15 cellular contexts compared by ENCODE assay signal in genomic region chr17:20558096-20558495, GRCh38. TPM values are rescaled to one million over a fixed set of nuclear protein-coding genes. Genes with fewer than 3 reads are reported as not detected.
"Had no signal": no experiment of that assay in that cellular context is flagged by ENCODE, and none has a peak within 500 bp of the region (broad histone marks: within the 10 kb centered on the region; RNA-seq: fewer than 3 reads in every experiment).

No MANE protein-coding gene starts in this region.

RNA-seq across cellular contexts. Expression of gene CDRT15L2, which starts 21.4 kb away (rescaled TPM):
- total RNA-seq: activated B cell treated with CpG ODN at 0.5 μM for 24 hours; activated CD4-positive, alpha-beta memory T cell treated with anti-CD3 and anti-CD28 coated beads for 36 hours; activated CD4-positive, alpha-beta memory T cell treated with anti-CD3 and anti-CD28 coated beads, Interleukin-2, amount 10 ng/mL, durations not matched to agents 7 days and 5 days; activated CD4-positive, alpha-beta T cell treated with anti-CD3 and anti-CD28 coated beads for 36 hours; activated CD4-positive, alpha-beta T cell treated with anti-CD3 and anti-CD28 coated beads, Interleukin-2, amount 10 ng/mL, durations not matched to agents 24 days and 14 days; activated CD4-positive, alpha-beta T cell treated with anti-CD3 and anti-CD28 coated beads, Interleukin-2, amount 10 ng/mL, durations not matched to agents 7 days and 5 days; activated CD8-positive, alpha-beta memory T cell treated with anti-CD3 and anti-CD28 coated beads for 36 hours; activated CD8-positive, alpha-beta memory T cell treated with anti-CD3 and anti-CD28 coated beads, Interleukin-2, amount 10 ng/mL, durations not matched to agents 7 days and 5 days; activated CD8-positive, alpha-beta T cell treated with anti-CD3 and anti-CD28 coated beads for 36 hours; activated CD8-positive, alpha-beta T cell treated with anti-CD3 and anti-CD28 coated beads, Interleukin-2, amount 10 ng/mL, durations not matched to agents 7 days and 5 days; T-cell; T-helper 1 cell treated with Interleukin-12 subunit alpha and Interleukin-12 subunit beta and Interleukin-4 antibody, amounts not matched to agents 30 ng/mL and 1 ng/mL, for 36 hours; T-helper 17 cell; T-helper 2 cell treated with Interferon-gamma antibody and Interleukin-4, amounts not matched to agents 100 ng/mL and 5 ng/mL, for 36 hours; WTC11 had no signal
